In genomic region chrX:135985123-135985973, GRCh38 we compare ENCODE assay signal across 8 cellular contexts. TPM values are rescaled to one million over a fixed set of nuclear protein-coding genes. Genes with fewer than 3 reads are reported as not detected.
DNase-seq lines count a peak whose midpoint lies in the region; ATAC-seq and TF ChIP-seq lines count a peak whose summit lies in the region.

Gene SLC9A6 (plus strand): TSS chrX:135985435. CDS start chrX:135985659, 224 bp downstream.

- intact Hi-C loops in activated CD4-positive, alpha-beta T cell treated with anti-CD3 and anti-CD28 coated beads for 36 hours (cut with DNase I, micrococcal nuclease) = loop anchor here in 1 of 2 experiments (1.0 to 5.0 kb wide), 4 partner anchors 11 to 512 kb away; partner anchors contain the start of genes FHL1, HTATSF1 and INTS6L

- peak within 1 kb of the TSS; percentile 80 for H3K4me3 ChIP-seq in coronary artery

- ATAC-seq in GM18858 (IDR thresholded peaks at IDR 0.05; ENCODE audit: unreplicated experiment) = peak; percentile 76
- peak; percentile 88 for ATAC-seq in HG03064 (IDR thresholded peaks at IDR 0.05; ENCODE audit: low read depth, unreplicated experiment)
- ATAC-seq in activated CD4-positive, alpha-beta T cell treated with anti-CD3 and anti-CD28 coated beads for 36 hours = peak; percentile 82

- peak within 1 kb of the TSS; percentile 88 for H3K4me3 Mint-ChIP-seq in activated CD4-positive, alpha-beta T cell treated with anti-CD3 and anti-CD28 coated beads for 36 hours

- peak within 1 kb of the TSS; percentile 90 for H3K27ac Mint-ChIP-seq in activated CD4-positive, alpha-beta T cell treated with anti-CD3 and anti-CD28 coated beads for 36 hours

- H3K9me3 Mint-ChIP-seq in activated CD4-positive, alpha-beta T cell treated with anti-CD3 and anti-CD28 coated beads for 36 hours (ENCODE audit: low read depth) = no peaks in the 10 kb centered on the region

- peak; percentile 54 for DNase-seq in ACHN
- DNase-seq in NCI-H2227 (lab: John Stamatoyannopoulos, UW; ENCODE audit: unreplicated experiment) = peak; percentile 91
- DNase-seq in activated CD4-positive, alpha-beta T cell treated with anti-CD3 and anti-CD28 coated beads for 36 hours = peak; percentile 81
- peak; percentile 77 for DNase-seq in coronary artery (ENCODE audit: low spot score)
- peak; percentile 91 for DNase-seq in left kidney (ENCODE audit: low read depth, low spot score)
- peak; percentile 58 for DNase-seq in stimulated activated CD4-positive, alpha-beta T cell treated with anti-CD3 and anti-CD28 coated beads, Interleukin-1b, Interleukin-23, amount 100 ng/mL, for 48 hours

- POLR2A ChIA-PET in activated CD4-positive, alpha-beta T cell treated with anti-CD3 and anti-CD28 coated beads for 36 hours (lab: Charles Lee) = interaction anchor here (0.6 kb wide), 1 partner anchor 12 kb away, joined by 4 read pairs; the partner anchor contains the start of gene MMGT1

- in situ Hi-C loops in ACHN (cut with HindIII; ENCODE audit: low pct_ligation_motif_present, low pct_unique_long_range_greater_than_20kb, low sequenced_read_pairs) = no loop called here

- H3K27ac ChIP-seq in coronary artery = peak within 1 kb of the TSS; percentile 67 to 87

- TF ChIP-seq CTCF in coronary artery (IDR thresholded peaks at IDR 0.05) = no peak

- CTCF ChIA-PET in activated CD4-positive, alpha-beta T cell treated with anti-CD3 and anti-CD28 coated beads for 36 hours (lab: Charles Lee) = interaction anchor here (0.5 to 1.2 kb wide), 4 partner anchors 10 to 689 kb away, joined by 3 to 4 read pairs (median 3); no protein-coding TSS in a partner anchor

- no peaks in the 10 kb centered on the region for H3K27me3 Mint-ChIP-seq in activated CD4-positive, alpha-beta T cell treated with anti-CD3 and anti-CD28 coated beads for 36 hours

- peaks cover 51% of the 10 kb centered on the region for H3K4me1 Mint-ChIP-seq in activated CD4-positive, alpha-beta T cell treated with anti-CD3 and anti-CD28 coated beads for 36 hours

- H3K36me3 Mint-ChIP-seq in activated CD4-positive, alpha-beta T cell treated with anti-CD3 and anti-CD28 coated beads for 36 hours (ENCODE audit: low read depth) = peaks cover 4% of the 10 kb centered on the region

RNA-seq across cellular contexts. Expression of gene SLC9A6, which starts in this region (rescaled TPM):
- total RNA-seq in activated CD4-positive, alpha-beta T cell treated with anti-CD3 and anti-CD28 coated beads for 36 hours = 10 to 100 TPM; 11.8 to 12.6 TPM

Comparison
In these comparisons a context has a peak if more than half of its experiments do, and no peak if none do; other contexts are left out.
1. Peak in every context shown above with its lines: DNase-seq, ATAC-seq, H3K4me3 ChIP-seq and H3K27ac ChIP-seq.